ENCODE assay signal across 8 cellular contexts in genomic region chr3:111480091-111480490, GRCh38.
"Had no signal": no experiment of that assay in that cellular context is flagged by ENCODE, and none has a peak within 500 bp of the region (broad histone marks: within the 10 kb centered on the region; RNA-seq: fewer than 3 reads in every experiment).

No MANE protein-coding gene starts in this region.

- FAIRE-seq: G401.6, GM12878, GM12891, GM12892, GM18507, GM19239 had no signal

- DNase-seq: GDM1, GF-D8 had no signal

- H3K4me3 ChIP-seq: GM12878 had no signal

- ATAC-seq: GM12878 had no signal
